1 cellular context compared by ENCODE assay signal in genomic region chr17:1529863-1530262, GRCh38.
TF ChIP-seq lines count a peak whose summit lies in the region.

No MANE protein-coding gene starts in this region.

TF ChIP-seq in GM12878, 131 proteins besides CTCF, POLR2A, EP300 and RAD21:
- TF ChIP-seq IRF4 (IDR thresholded peaks at IDR 0.05; ENCODE audit: low read depth, low read length) (no peak), ZNF207 (IDR thresholded peaks at IDR 0.05; ENCODE audit: borderline replicate concordance) (no peak), JUNB (IDR thresholded peaks at IDR 0.05) (peak; percentile 13; the same call in 1 of the 2 replicates), SRF (IDR thresholded peaks at IDR 0.05; ENCODE audit: low read depth in 2 of 2, low read length in 2 of 2) (0 out of 4 replicates have a peak, but pooled peaks of 1 of the 2 experiments have one; percentile 43), CBFB (IDR thresholded peaks at IDR 0.05; ENCODE audit: low read depth) (no peak), MEF2A (IDR thresholded peaks at IDR 0.05; ENCODE audit: insufficient read depth, low read depth, low read length) (0 out of 2 replicates have a peak, but pooled peaks have one; percentile 15), ZSCAN29 (IDR thresholded peaks at IDR 0.05) (no peak)
